In the genomic region with DNA sequence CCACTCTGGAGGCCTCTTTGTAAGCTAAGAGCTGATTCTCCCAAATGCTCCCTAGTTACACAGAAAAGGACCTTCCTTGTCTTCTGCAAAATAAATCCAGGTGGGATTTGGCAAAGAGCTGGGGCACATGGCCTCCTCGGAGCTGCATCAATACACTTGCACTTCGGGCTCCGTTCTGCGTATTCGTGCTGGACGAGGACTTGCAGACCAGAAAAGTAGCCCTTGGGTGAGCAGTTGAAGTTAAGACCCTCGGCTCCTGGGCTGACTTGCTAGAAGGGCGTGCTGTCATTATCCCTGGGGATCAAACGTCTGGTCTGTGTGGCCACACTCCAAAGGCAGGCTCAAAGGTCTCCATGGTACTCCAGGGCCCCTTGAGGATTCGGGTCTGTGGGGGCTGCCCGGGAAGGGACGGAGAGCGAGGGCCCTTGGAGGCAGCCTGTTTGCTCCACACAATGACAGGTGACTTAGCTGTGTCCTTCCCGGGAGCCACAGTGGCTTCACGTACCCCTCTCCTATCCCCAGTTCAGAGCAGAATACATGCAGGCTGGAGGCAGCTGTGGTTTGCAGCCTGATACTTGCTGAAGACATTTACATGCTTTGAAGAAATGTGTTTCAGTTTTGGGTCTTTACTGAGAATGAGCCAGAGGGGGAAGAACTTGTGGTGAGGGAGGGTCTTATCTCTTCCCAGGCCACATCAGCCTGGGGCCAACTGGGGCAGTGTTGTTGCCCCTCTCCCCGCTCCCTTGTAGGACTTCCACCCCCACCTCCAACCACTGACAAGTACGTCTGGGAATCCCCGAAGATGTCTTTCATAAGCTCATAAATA, we compare ENCODE assay signal across 16 cellular contexts. TPM values are rescaled to one million over a fixed set of nuclear protein-coding genes. Genes with fewer than 3 reads are reported as not detected.
DNase-seq lines count a peak whose midpoint lies in the region; ATAC-seq and TF ChIP-seq lines count a peak whose summit lies in the region.
"Had no signal": no experiment of that assay in that cellular context is flagged by ENCODE, and none has a peak within 500 bp of the region (broad histone marks: within the 10 kb centered on the region; RNA-seq: fewer than 3 reads in every experiment).

No MANE protein-coding gene starts in this region.

- TF ChIP-seq CTCF in GM06990 (IDR thresholded peaks at IDR 0.05; ENCODE audit: insufficient read depth, low read length, poor library complexity, severe bottlenecking) (no peak), breast epithelium (IDR thresholded peaks at IDR 0.05) (no peak)

- no peaks in the 10 kb centered on the region for H3K36me3 Mint-ChIP-seq in activated T-helper 2 cell treated with anti-CD3 and anti-CD28 coated beads, Interferon-gamma antibody, Interleukin-2, Interleukin-4, amounts not matched to agents 10 μg/mL and 5 μg/mL and 100 μg/mL, durations not matched to agents 14 hours and 24 hours and 36 hours (ENCODE audit: low read depth)
- no peaks in the 10 kb centered on the region for H3K36me3 Mint-ChIP-seq in naive thymus-derived CD8-positive, alpha-beta T cell
- H3K36me3 Mint-ChIP-seq: activated CD4-positive, alpha-beta memory T cell treated with anti-CD3 and anti-CD28 coated beads for 36 hours had no signal

- peak overlapping the region; percentile 37 for H3K4me3 Mint-ChIP-seq in activated T-helper 2 cell treated with anti-CD3 and anti-CD28 coated beads, Interferon-gamma antibody, Interleukin-2, Interleukin-4, amounts not matched to agents 10 μg/mL and 5 μg/mL and 100 μg/mL, durations not matched to agents 14 hours and 24 hours and 36 hours (ENCODE audit: low read depth)
- peak overlapping the region in 9 of 10 donors; percentile 34 to 77 (median 64) for H3K4me3 Mint-ChIP-seq in naive thymus-derived CD8-positive, alpha-beta T cell
- H3K4me3 Mint-ChIP-seq: activated CD4-positive, alpha-beta memory T cell treated with anti-CD3 and anti-CD28 coated beads for 36 hours had no signal

- H3K27me3 ChIP-seq in GM06990 (replicated peaks; ENCODE audit: control insufficient read depth, insufficient read depth, low read length) (no peaks in the 10 kb centered on the region), breast epithelium (no peaks in the 10 kb centered on the region)
- H3K27me3 ChIP-seq: tibial artery had no signal

- ATAC-seq in activated CD4-positive, CD25-positive, alpha-beta regulatory T cell treated with anti-CD3 and anti-CD28 coated beads, Interleukin-2, amount 50 U/mL, for 24 hours = peak; percentile 36 to 39
- no peak for ATAC-seq in naive thymus-derived CD8-positive, alpha-beta T cell
- ATAC-seq in HG03045 (IDR thresholded peaks at IDR 0.05; ENCODE audit: unreplicated experiment) = no peak

- no peaks in the 10 kb centered on the region for H3K9me3 ChIP-seq in breast epithelium
- H3K9me3 ChIP-seq: tibial artery had no signal

- no peak for TF ChIP-seq POLR2A in breast epithelium (IDR thresholded peaks at IDR 0.05)

- H3K4me1 ChIP-seq in breast epithelium = no peaks in the 10 kb centered on the region

- no peaks in the 10 kb centered on the region for H3K36me3 ChIP-seq in GM06990 (ENCODE audit: control insufficient read depth, insufficient read depth, low read length)
- no peaks in the 10 kb centered on the region for H3K36me3 ChIP-seq in breast epithelium
- H3K36me3 ChIP-seq: tibial artery had no signal

- intact Hi-C loops in activated T-helper 2 cell treated with anti-CD3 and anti-CD28 coated beads, Interferon-gamma antibody, Interleukin-2, Interleukin-4, amounts not matched to agents 10 μg/mL and 5 μg/mL and 100 μg/mL, durations not matched to agents 14 hours and 24 hours and 36 hours (cut with micrococcal nuclease) = no loop called here
- intact Hi-C loops in breast epithelium (cut with DNase I; ENCODE audit: low total_unique reads) = no loop called here

- H3K27ac ChIP-seq in breast epithelium = no peak overlapping the region
- H3K27ac ChIP-seq: tibial artery had no signal

- H3K9me3 Mint-ChIP-seq in activated T-helper 2 cell treated with anti-CD3 and anti-CD28 coated beads, Interferon-gamma antibody, Interleukin-2, Interleukin-4, amounts not matched to agents 10 μg/mL and 5 μg/mL and 100 μg/mL, durations not matched to agents 14 hours and 24 hours and 36 hours = no peaks in the 10 kb centered on the region
- no peaks in the 10 kb centered on the region for H3K9me3 Mint-ChIP-seq in naive thymus-derived CD8-positive, alpha-beta T cell
- H3K9me3 Mint-ChIP-seq: activated CD4-positive, alpha-beta memory T cell treated with anti-CD3 and anti-CD28 coated beads for 36 hours had no signal

- H3K27me3 Mint-ChIP-seq in activated T-helper 2 cell treated with anti-CD3 and anti-CD28 coated beads, Interferon-gamma antibody, Interleukin-2, Interleukin-4, amounts not matched to agents 10 μg/mL and 5 μg/mL and 100 μg/mL, durations not matched to agents 14 hours and 24 hours and 36 hours (ENCODE audit: low read depth) = peaks cover 7% of the 10 kb centered on the region
- peaks cover 0 to 4% (median 0%) of the 10 kb centered on the region in 5 donors for H3K27me3 Mint-ChIP-seq in naive thymus-derived CD8-positive, alpha-beta T cell

- DNase-seq in activated CD4-positive, CD25-positive, alpha-beta regulatory T cell (lab: John Stamatoyannopoulos, UW) = no peak
- peak; percentile 25 for DNase-seq in GM06990 (ENCODE audit: extremely low read depth, insufficient read length)
- no peak for DNase-seq in activated T-helper 2 cell treated with anti-CD3 and anti-CD28 coated beads, Interferon-gamma antibody, Interleukin-2, Interleukin-4, amounts not matched to agents 10 μg/mL and 5 μg/mL and 100 μg/mL, durations not matched to agents 14 hours and 24 hours and 36 hours (ENCODE audit: low spot score)
- DNase-seq in naive thymus-derived CD8-positive, alpha-beta T cell = peak in 1 of 10 donors; percentile 24
- no peak for DNase-seq in DMS79 treated with DMSO at 0.1 percent for 48 hours (lab: John Stamatoyannopoulos, UW)
- DNase-seq in breast epithelium (ENCODE audit: low spot score in 2 of 2) = no peak
- DNase-seq: activated CD4-positive, alpha-beta memory T cell treated with anti-CD3 and anti-CD28 coated beads for 36 hours; amygdala; dermis blood vessel endothelial cell; DMS79; GOT3; MV-4-11; SW 1271; tibial artery had no signal

- H3K27ac Mint-ChIP-seq in activated T-helper 2 cell treated with anti-CD3 and anti-CD28 coated beads, Interferon-gamma antibody, Interleukin-2, Interleukin-4, amounts not matched to agents 10 μg/mL and 5 μg/mL and 100 μg/mL, durations not matched to agents 14 hours and 24 hours and 36 hours = peak overlapping the region; percentile 88
- peak overlapping the region; percentile 59 to 96 (median 78) for H3K27ac Mint-ChIP-seq in naive thymus-derived CD8-positive, alpha-beta T cell
- H3K27ac Mint-ChIP-seq: activated CD4-positive, alpha-beta memory T cell treated with anti-CD3 and anti-CD28 coated beads for 36 hours had no signal

- no peak overlapping the region for H3K4me3 ChIP-seq in GM06990 (replicated peaks; ENCODE audit: low read depth, low read length)
- no peak overlapping the region for H3K4me3 ChIP-seq in breast epithelium
- H3K4me3 ChIP-seq: tibial artery had no signal

- POLR2A ChIA-PET in naive thymus-derived CD8-positive, alpha-beta T cell (lab: Charles Lee) = interaction anchor here (1.4 kb wide), 1 partner anchor 85 kb away, joined by 7 read pairs; no protein-coding TSS in a partner anchor

- H3K4me1 Mint-ChIP-seq in activated T-helper 2 cell treated with anti-CD3 and anti-CD28 coated beads, Interferon-gamma antibody, Interleukin-2, Interleukin-4, amounts not matched to agents 10 μg/mL and 5 μg/mL and 100 μg/mL, durations not matched to agents 14 hours and 24 hours and 36 hours (ENCODE audit: low read depth) = peaks cover 34% of the 10 kb centered on the region
- H3K4me1 Mint-ChIP-seq in naive thymus-derived CD8-positive, alpha-beta T cell = peaks cover 15 to 80% (median 56%) of the 10 kb centered on the region in 4 donors

RNA-seq across cellular contexts. Expression of a gene that starts 51.2 kb away (rescaled TPM):
- 130 and 131 TPM in 2 replicates for total RNA-seq in activated T-helper 2 cell treated with anti-CD3 and anti-CD28 coated beads, Interferon-gamma antibody, Interleukin-2, Interleukin-4, amounts not matched to agents 10 μg/mL and 5 μg/mL and 100 μg/mL, durations not matched to agents 14 hours and 24 hours and 36 hours
- 10 to 100 TPM; 38.7 TPM for total RNA-seq in naive thymus-derived CD8-positive, alpha-beta T cell
- 10 to 100 TPM; 19.2 to 32.5 (median 24.2) TPM for polyA plus RNA-seq in naive thymus-derived CD8-positive, alpha-beta T cell
- total RNA-seq in breast epithelium = 10 to 100 TPM in 2 of 3 donors, 1 to 10 TPM in 1; 4.7 to 37.4 (median 19.3) TPM

Comparison
In these comparisons a context has a peak if more than half of its experiments do, and no peak if none do; other contexts are left out.
1. ATAC-seq: peak in activated CD4-positive, CD25-positive, alpha-beta regulatory T cell treated with anti-CD3 and anti-CD28 coated beads, Interleukin-2, amount 50 U/mL, for 24 hours (2 of 2); none in naive thymus-derived CD8-positive, alpha-beta T cell (0 of 2) and HG03045 (single experiment).